In genomic region chr2:209423562-209424541, GRCh38 we compare ENCODE assay signal across 8 cellular contexts. TPM values are rescaled to one million over a fixed set of nuclear protein-coding genes. Genes with fewer than 3 reads are reported as not detected.
DNase-seq lines count a peak whose midpoint lies in the region; ATAC-seq and TF ChIP-seq lines count a peak whose summit lies in the region.

Gene MAP2, plus strand, starts transcription at chr2:209424047. Its CDS starts 229,124 bp downstream, at chr2:209653171.

- no peaks in the 10 kb centered on the region for H3K9me3 Mint-ChIP-seq in natural killer cell treated with Interleukin-12 subunit alpha and Interleukin-12 subunit beta and Interleukin-15 and Interleukin-18, amount 100 ng/mL, for 72 hours
- no peaks in the 10 kb centered on the region for H3K9me3 Mint-ChIP-seq in stimulated activated naive CD8-positive, alpha-beta T cell treated with anti-CD3 and anti-CD28 coated beads, Interleukin-15, amount 100 ng/mL, for 72 hours

- H3K36me3 Mint-ChIP-seq in natural killer cell treated with Interleukin-12 subunit alpha and Interleukin-12 subunit beta and Interleukin-15 and Interleukin-18, amount 100 ng/mL, for 72 hours: no peaks in the 10 kb centered on the region

- DNase-seq in DMS53 (lab: John Stamatoyannopoulos, UW): peak; percentile 97
- peak; percentile 75 for DNase-seq in KBM-7
- DNase-seq in Peyer's patch: peak; percentile 50 to 82 (median 77)
- peak; percentile 32 for DNase-seq in activated T-helper 9 cell treated with anti-CD3 and anti-CD28 coated beads, Interleukin-2, amount 50 U/mL, for 16 hours (ENCODE audit: low read depth)
- peak; percentile 41 for DNase-seq in fibroblast of peridontal ligament (ENCODE audit: extremely low read depth)
- DNase-seq in natural killer cell treated with Interleukin-12 subunit alpha and Interleukin-12 subunit beta and Interleukin-15 and Interleukin-18, amount 100 ng/mL, for 72 hours (ENCODE audit: low spot score): peak; percentile 60
- DNase-seq in stimulated activated naive CD8-positive, alpha-beta T cell treated with anti-CD3 and anti-CD28 coated beads, Interleukin-15, amount 100 ng/mL, for 72 hours: peak; percentile 74 to 79

- ATAC-seq in GM21825 (IDR thresholded peaks at IDR 0.05; ENCODE audit: unreplicated experiment): peak; percentile 98
- ATAC-seq in natural killer cell treated with Interleukin-12 subunit alpha and Interleukin-12 subunit beta and Interleukin-15 and Interleukin-18, amount 100 ng/mL, for 72 hours: peak; percentile 95
- ATAC-seq in stimulated activated naive CD8-positive, alpha-beta T cell treated with anti-CD3 and anti-CD28 coated beads, Interleukin-15, amount 100 ng/mL, for 72 hours: peak; percentile 96

- in situ Hi-C loops in KBM-7 (cut with MboI; ENCODE audit: low pct_unique_long_range_greater_than_20kb, low sequenced_read_pairs): no loop called here

- no peaks in the 10 kb centered on the region for H3K9me3 ChIP-seq in Peyer's patch

- H3K36me3 ChIP-seq in Peyer's patch: no peaks in the 10 kb centered on the region

- peak within 1 kb of the TSS; percentile 29 to 61 (median 48) for H3K4me3 ChIP-seq in Peyer's patch

- peak within 1 kb of the TSS; percentile 41 for H3K4me3 Mint-ChIP-seq in natural killer cell treated with Interleukin-12 subunit alpha and Interleukin-12 subunit beta and Interleukin-15 and Interleukin-18, amount 100 ng/mL, for 72 hours
- H3K4me3 Mint-ChIP-seq in stimulated activated naive CD8-positive, alpha-beta T cell treated with anti-CD3 and anti-CD28 coated beads, Interleukin-15, amount 100 ng/mL, for 72 hours: peak within 1 kb of the TSS; percentile 61 to 82

- H3K4me1 Mint-ChIP-seq in natural killer cell treated with Interleukin-12 subunit alpha and Interleukin-12 subunit beta and Interleukin-15 and Interleukin-18, amount 100 ng/mL, for 72 hours (ENCODE audit: low read depth in 2 of 2): peaks cover 0 to 5% of the 10 kb centered on the region in 2 donors
- H3K4me1 Mint-ChIP-seq in stimulated activated naive CD8-positive, alpha-beta T cell treated with anti-CD3 and anti-CD28 coated beads, Interleukin-15, amount 100 ng/mL, for 72 hours: peaks cover 13% of the 10 kb centered on the region

- H3K27ac ChIP-seq in Peyer's patch: peak within 1 kb of the TSS in 1 of 4 donors; percentile 14

- no peak within 1 kb of the TSS for H3K27ac Mint-ChIP-seq in natural killer cell treated with Interleukin-12 subunit alpha and Interleukin-12 subunit beta and Interleukin-15 and Interleukin-18, amount 100 ng/mL, for 72 hours
- no peak within 1 kb of the TSS for H3K27ac Mint-ChIP-seq in stimulated activated naive CD8-positive, alpha-beta T cell treated with anti-CD3 and anti-CD28 coated beads, Interleukin-15, amount 100 ng/mL, for 72 hours

- no peaks in the 10 kb centered on the region for H3K4me1 ChIP-seq in Peyer's patch

- no peak for TF ChIP-seq POLR2A in Peyer's patch (IDR thresholded peaks at IDR 0.05)

- no peaks in the 10 kb centered on the region for H3K27me3 ChIP-seq in Peyer's patch

- peaks cover 8 to 26% of the 10 kb centered on the region in 2 donors for H3K27me3 Mint-ChIP-seq in natural killer cell treated with Interleukin-12 subunit alpha and Interleukin-12 subunit beta and Interleukin-15 and Interleukin-18, amount 100 ng/mL, for 72 hours
- H3K27me3 Mint-ChIP-seq in stimulated activated naive CD8-positive, alpha-beta T cell treated with anti-CD3 and anti-CD28 coated beads, Interleukin-15, amount 100 ng/mL, for 72 hours: peaks cover 55% of the 10 kb centered on the region

- TF ChIP-seq CTCF in Peyer's patch (IDR thresholded peaks at IDR 0.05): peak; percentile 38 to 89 (median 72)

RNA-seq across cellular contexts. Expression of gene MAP2, which starts in this region (rescaled TPM):
- total RNA-seq in Peyer's patch: 10 to 100 TPM in 1 of 4 donors, 1 to 10 TPM in 2, under 1 TPM in 1; 0.70 to 19.8 (median 4.1) TPM
- total RNA-seq in natural killer cell treated with Interleukin-12 subunit alpha and Interleukin-12 subunit beta and Interleukin-15 and Interleukin-18, amount 100 ng/mL, for 72 hours: not detected

Comparison
In these comparisons a context has a peak if more than half of its experiments do, and no peak if none do; other contexts are left out.
1. Peak in DNase-seq and ATAC-seq in natural killer cell treated with Interleukin-12 subunit alpha and Interleukin-12 subunit beta and Interleukin-15 and Interleukin-18, amount 100 ng/mL, for 72 hours; RNA of the gene not detected or under 1 TPM.
2. DNase-seq: peak in every context shown above with its lines; median percentile 97 in DMS53; 77 in Peyer's patch; 76 in stimulated activated naive CD8-positive, alpha-beta T cell treated with anti-CD3 and anti-CD28 coated beads, Interleukin-15, amount 100 ng/mL, for 72 hours; 75 in KBM-7; 60 in natural killer cell treated with Interleukin-12 subunit alpha and Interleukin-12 subunit beta and Interleukin-15 and Interleukin-18, amount 100 ng/mL, for 72 hours; 41 in fibroblast of peridontal ligament; 32 in activated T-helper 9 cell treated with anti-CD3 and anti-CD28 coated beads, Interleukin-2, amount 50 U/mL, for 16 hours.